ENCODE assay signal across 9 cellular contexts in the genomic region with DNA sequence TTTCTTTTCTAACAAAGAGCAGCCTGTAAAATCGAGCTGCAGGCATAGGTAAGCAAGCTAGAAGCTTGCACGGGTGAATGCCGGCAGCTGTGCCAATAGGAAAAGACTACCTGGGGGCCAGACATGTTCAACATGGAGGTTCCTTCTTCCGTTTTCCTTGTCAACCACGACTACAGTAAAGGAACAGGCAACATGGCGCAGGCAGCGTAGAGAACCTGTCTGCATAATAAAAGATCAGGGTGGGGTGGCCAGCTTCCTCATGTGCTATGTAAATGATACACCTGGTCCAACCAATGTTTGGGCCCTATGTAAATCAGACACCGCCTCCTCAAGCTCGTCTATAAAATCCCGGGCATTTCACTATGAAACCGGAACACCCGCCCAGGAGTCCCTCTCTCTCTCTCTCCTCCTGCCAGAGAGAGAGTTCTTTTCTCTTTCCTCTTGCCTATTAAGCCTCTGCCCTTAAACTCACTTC.
DNase-seq lines count a peak whose midpoint lies in the region; ATAC-seq and TF ChIP-seq lines count a peak whose summit lies in the region.
"Had no signal": no experiment of that assay in that cellular context is flagged by ENCODE, and none has a peak within 500 bp of the region (broad histone marks: within the 10 kb centered on the region; RNA-seq: fewer than 3 reads in every experiment).

No MANE protein-coding gene starts in this region.

- intact Hi-C loops in lower lobe of right lung (cut with DNase I) = no loop called here

- no peak for ATAC-seq in HG03378 (IDR thresholded peaks at IDR 0.05; ENCODE audit: unreplicated experiment)
- ATAC-seq in lower lobe of right lung = no peak

- DNase-seq in BE2C (peak; percentile 91), NCI-H128 (lab: John Stamatoyannopoulos, UW; ENCODE audit: unreplicated experiment) (peak; percentile 90), RKO (ENCODE audit: low spot score) (peak; percentile 91), iPS DF 6.9 (ENCODE audit: low read depth, low spot score) (peak; percentile 41), lower lobe of right lung (no peak), brain microvascular endothelial cell (no peak), NCI-H345 treated with DMSO at 0.1 percent for 48 hours (lab: John Stamatoyannopoulos, UW; ENCODE audit: unreplicated experiment) (no peak)
- DNase-seq: activated CD4-positive, alpha-beta T cell treated with anti-CD3 and anti-CD28 coated beads, Interleukin-2, amount 10 ng/mL, durations not matched to agents 7 days and 5 days had no signal

- WGBS in iPS DF 6.9 (ENCODE audit: insufficient coverage, insufficient read length) = no CpG with 5 or more reads among the region's 12 CpGs

- in situ Hi-C loops in brain microvascular endothelial cell (cut with HindIII; ENCODE audit: low pct_ligation_motif_present, low sequenced_read_pairs) = no loop called here

- no peaks in the 10 kb centered on the region for H3K36me3 ChIP-seq in BE2C
- H3K36me3 ChIP-seq in iPS DF 6.9 (ENCODE audit: control insufficient read depth, insufficient read depth, low read length) = no peaks in the 10 kb centered on the region
- H3K36me3 ChIP-seq in lower lobe of right lung = no peaks in the 10 kb centered on the region
- no peaks in the 10 kb centered on the region for H3K36me3 ChIP-seq in brain microvascular endothelial cell (replicated peaks)

- H3K9me3 ChIP-seq in BE2C (no peaks in the 10 kb centered on the region), iPS DF 6.9 (ENCODE audit: control insufficient read depth, insufficient read depth, low read length) (no peaks in the 10 kb centered on the region), lower lobe of right lung (no peaks in the 10 kb centered on the region)

- H3K27ac ChIP-seq in iPS DF 6.9 (ENCODE audit: low read length) (no peak overlapping the region), lower lobe of right lung (no peak overlapping the region), brain microvascular endothelial cell (no peak overlapping the region)

- H3K27me3 ChIP-seq in BE2C = no peaks in the 10 kb centered on the region
- H3K27me3 ChIP-seq in iPS DF 6.9 (ENCODE audit: control insufficient read depth, insufficient read depth, low read length) = no peaks in the 10 kb centered on the region
- no peaks in the 10 kb centered on the region for H3K27me3 ChIP-seq in lower lobe of right lung (ENCODE audit: low read depth)
- H3K27me3 ChIP-seq in brain microvascular endothelial cell (replicated peaks) = no peaks in the 10 kb centered on the region

- H3K4me3 ChIP-seq in BE2C (ENCODE audit: low read depth, low read length) (peak overlapping the region; percentile 61), iPS DF 6.9 (ENCODE audit: low read length) (no peak overlapping the region), lower lobe of right lung (no peak overlapping the region), brain microvascular endothelial cell (ENCODE audit: low read depth, low read length) (no peak overlapping the region)

- TF ChIP-seq CTCF in BE2C (IDR thresholded peaks at IDR 0.05; ENCODE audit: low read depth, low read length) = no peak
- TF ChIP-seq CTCF in lower lobe of right lung (IDR thresholded peaks at IDR 0.05) = no peak
- no peak for TF ChIP-seq CTCF in brain microvascular endothelial cell (IDR thresholded peaks at IDR 0.05; ENCODE audit: low read depth, low read length, missing control alignments)

- 0 out of 2 replicates have a peak, but pooled peaks cover 2% of the 10 kb centered on the region for H3K4me1 ChIP-seq in BE2C
- H3K4me1 ChIP-seq in iPS DF 6.9 (ENCODE audit: control insufficient read depth, insufficient read depth, low read length) = no peaks in the 10 kb centered on the region
- no peaks in the 10 kb centered on the region for H3K4me1 ChIP-seq in lower lobe of right lung

Comparison
In these comparisons a context has a peak if more than half of its experiments do, and no peak if none do; other contexts are left out.
1. DNase-seq: peak in BE2C (single experiment), NCI-H128 (single experiment), RKO (single experiment) and iPS DF 6.9 (single experiment); none in lower lobe of right lung (single experiment), brain microvascular endothelial cell (single experiment) and NCI-H345 treated with DMSO at 0.1 percent for 48 hours (single experiment).